In the genomic region with DNA sequence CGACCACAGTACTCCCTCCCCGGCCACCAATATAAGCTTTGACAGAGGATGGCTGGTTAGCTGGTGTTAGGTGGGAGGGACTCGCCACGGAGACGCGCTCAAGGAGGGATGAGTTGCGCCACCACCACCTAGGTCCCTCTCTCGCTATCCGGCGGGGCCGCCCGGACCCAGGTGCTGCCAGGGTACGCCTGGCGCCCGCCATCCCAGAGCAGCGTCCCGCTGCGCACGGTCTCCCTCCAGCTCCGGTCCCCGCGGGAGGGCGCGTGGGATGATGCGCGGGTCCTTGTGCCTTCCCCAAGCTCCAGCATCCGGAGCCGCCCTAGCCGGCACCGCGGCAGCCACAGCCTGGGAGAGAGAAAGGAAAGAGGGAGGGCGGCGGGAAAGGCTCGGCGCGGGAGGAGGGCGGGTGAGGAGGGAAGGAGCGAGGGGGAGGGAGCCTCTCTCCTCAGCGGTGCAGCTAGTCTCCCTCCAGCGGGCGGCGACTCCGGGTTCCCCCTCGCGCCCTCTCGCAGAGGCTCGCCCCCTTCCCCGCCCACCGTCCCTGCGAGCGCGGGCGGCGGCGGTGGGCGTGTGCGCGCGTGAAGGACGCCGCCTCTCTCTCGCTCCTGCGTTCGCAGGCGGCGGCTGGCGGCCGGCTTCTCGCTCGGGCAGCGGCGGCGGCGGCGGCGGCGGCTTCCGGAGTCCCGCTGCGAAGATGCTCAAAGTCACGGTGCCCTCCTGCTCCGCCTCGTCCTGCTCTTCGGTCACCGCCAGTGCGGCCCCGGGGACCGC, we compare ENCODE assay signal across 8 cellular contexts. TPM values are rescaled to one million over a fixed set of nuclear protein-coding genes. Genes with fewer than 3 reads are reported as not detected.
DNase-seq lines count a peak whose midpoint lies in the region; ATAC-seq and TF ChIP-seq lines count a peak whose summit lies in the region.

A gene (plus strand): TSS at position 595 of the 771 bp plus-strand sequence. CDS start 100 bp downstream, at position 695.

- H4K20me1 ChIP-seq in KMS-11 (ENCODE audit: insufficient read depth) = no peaks in the 10 kb centered on the region

- H3K27me3 ChIP-seq in KMS-11 (ENCODE audit: insufficient read depth, low read depth) = peaks cover 19% of the 10 kb centered on the region
- H3K27me3 ChIP-seq in heart right ventricle = peaks cover 0 to 46% (median 30%) of the 10 kb centered on the region in 7 donors
- peaks cover 5% of the 10 kb centered on the region for H3K27me3 ChIP-seq in prostate gland (replicated peaks; ENCODE audit: insufficient read depth)

- DNase-seq in ELR (ENCODE audit: low read depth) (peak; percentile 72), SKM-1 treated with dmso at 0.1 percent for 144 hours (lab: John Stamatoyannopoulos, UW; ENCODE audit: unreplicated experiment) (peak; percentile 68), heart right ventricle (peak; percentile 54 to 55), prostate gland (ENCODE audit: low spot score) (peak; percentile 37)
- DNase-seq in activated naive CD8-positive, alpha-beta T cell treated with anti-CD3 and anti-CD28 coated beads, Interleukin-2, amount 50 U/mL, for 16 hours (ENCODE audit: low read depth, low spot score) = peak; percentile 32

- no peaks in the 10 kb centered on the region for H3K79me2 ChIP-seq in KMS-11 (ENCODE audit: insufficient read depth, low read depth)

- H3K4me3 ChIP-seq in KMS-11 (IDR thresholded peaks at IDR 0.05; ENCODE audit: insufficient read depth, low read depth, low read length) (no peak within 1 kb of the TSS), heart right ventricle (peak within 1 kb of the TSS; percentile 49 to 69 (median 59)), prostate gland (peak within 1 kb of the TSS; percentile 40 to 43), urinary bladder (ENCODE audit: low read depth, low read length) (peak within 1 kb of the TSS; percentile 60)

- peak within 1 kb of the TSS; percentile 10; the same call in 1 of the 2 replicates for H3K9ac ChIP-seq in KMS-11

- H3K4me2 ChIP-seq in KMS-11 = peak within 1 kb of the TSS; percentile 84

- intact Hi-C loops in heart right ventricle (cut with DNase I) (no loop called here), prostate gland (cut with DNase I) (no loop called here)

- H3K36me3 ChIP-seq in KMS-11 (ENCODE audit: insufficient read depth) (no peaks in the 10 kb centered on the region), heart right ventricle (no peaks in the 10 kb centered on the region), prostate gland (no peaks in the 10 kb centered on the region), urinary bladder (ENCODE audit: insufficient read depth) (no peaks in the 10 kb centered on the region)

- no peaks in the 10 kb centered on the region for H3K9me3 ChIP-seq in heart right ventricle
- H3K9me3 ChIP-seq in prostate gland = no peaks in the 10 kb centered on the region

- ATAC-seq in GM21737 (IDR thresholded peaks at IDR 0.05; ENCODE audit: unreplicated experiment) (peak; percentile 74), heart right ventricle (peak; percentile 86 to 92 (median 88))

- peak within 1 kb of the TSS; percentile 89 for H2AFZ ChIP-seq in KMS-11 (ENCODE audit: low read depth)

- H3K4me1 ChIP-seq in KMS-11 (ENCODE audit: low read depth, poor library complexity, severe bottlenecking) (peaks cover 15% of the 10 kb centered on the region), heart right ventricle (peaks cover 0 to 19% (median 11%) of the 10 kb centered on the region in 9 donors), prostate gland (replicated peaks) (no peaks in the 10 kb centered on the region), urinary bladder (ENCODE audit: insufficient read depth) (no peaks in the 10 kb centered on the region)

- TF ChIP-seq POLR2A in prostate gland (IDR thresholded peaks at IDR 0.05) = no peak

- H3K27ac ChIP-seq in KMS-11 = no peak within 1 kb of the TSS
- H3K27ac ChIP-seq in heart right ventricle = peak within 1 kb of the TSS in 1 of 10 donors; percentile 60
- H3K27ac ChIP-seq in prostate gland = peak within 1 kb of the TSS in 1 of 2 donors; percentile 25
- peak within 1 kb of the TSS; percentile 54 for H3K27ac ChIP-seq in urinary bladder (ENCODE audit: low read depth)

- WGBS in heart right ventricle, 2 donors = 0 to 1% methylated on average over 70 to 87 of the region's 88 CpGs
- 2% methylated on average over 88 of the region's 88 CpGs for WGBS in prostate gland
- WGBS in urinary bladder = under 1% methylated on average over 88 of the region's 88 CpGs

- no peak for TF ChIP-seq CTCF in KMS-11 (conservative IDR thresholded peaks at IDR 0.05; ENCODE audit: low read depth, low read length)
- peak in 4 of 9 donors; percentile 18 to 40 (median 26) for TF ChIP-seq CTCF in heart right ventricle (IDR thresholded peaks at IDR 0.05)
- peak in 1 of 4 experiments; percentile 14 for TF ChIP-seq CTCF in prostate gland (IDR thresholded peaks at IDR 0.05)

RNA-seq across cellular contexts. Expression of the gene that starts here (rescaled TPM):
- 1 to 10 TPM in 1 of 10 donors, under 1 TPM in 9; 0.02 to 2.0 (median 0.35) TPM for total RNA-seq in heart right ventricle
- polyA plus RNA-seq in heart right ventricle = under 1 TPM in 1 of 2 donors, not detected in 1; 0.06 TPM
- total RNA-seq in prostate gland = 10 to 100 TPM in 1 of 2 donors, 1 to 10 TPM in 1; 6.7 to 14.0 TPM
- total RNA-seq in urinary bladder = 30.9 TPM
- polyA plus RNA-seq in urinary bladder = 1.2 TPM
